In genomic region chr17:28547623-28548416, GRCh38 we compare ENCODE assay signal across 8 cellular contexts. TPM values are rescaled to one million over a fixed set of nuclear protein-coding genes. Genes with fewer than 3 reads are reported as not detected.
A peak's percentile ranks its signal among the peaks of the same experiment; 100 is the strongest.
DNase-seq lines count a peak whose midpoint lies in the region; ATAC-seq and TF ChIP-seq lines count a peak whose summit lies in the region.

No MANE protein-coding gene starts in this region.

- H3K4me3 ChIP-seq in GM23338 (no peak overlapping the region), mesendoderm (ENCODE audit: low read length) (no peak overlapping the region)

- no peak overlapping the region for H3K4me3 Mint-ChIP-seq in GM23338
- no peak overlapping the region for H3K4me3 Mint-ChIP-seq in activated CD8-positive, alpha-beta T cell treated with anti-CD3 and anti-CD28 coated beads for 36 hours
- H3K4me3 Mint-ChIP-seq in effector memory CD8-positive, alpha-beta T cell, result peak overlapping the region; percentile 38 to 45

- no peak overlapping the region for H4K8ac ChIP-seq in mesendoderm (ENCODE audit: low read depth, low read length)

- H2AFZ ChIP-seq in GM23338, result no peak overlapping the region

- WGBS in mesendoderm (ENCODE audit: extremely low coverage, insufficient coverage, low lambda C conversion rate), result no CpG with 5 or more reads among the region's 26 CpGs

- H3K56ac ChIP-seq in mesendoderm (ENCODE audit: low read length), result peak overlapping the region; percentile 20

- H3K9ac ChIP-seq in mesendoderm (ENCODE audit: low read length), result no peak overlapping the region

- H3K36me3 ChIP-seq in GM23338 (ENCODE audit: insufficient read depth) (no peaks in the 10 kb centered on the region), mesendoderm (ENCODE audit: control insufficient read depth, insufficient read depth, low read length) (no peaks in the 10 kb centered on the region)

- TF ChIP-seq CTCF in GM23338 (conservative IDR thresholded peaks at IDR 0.05; ENCODE audit: low read depth in 2 of 2), result peak; percentile 90 to 99
- TF ChIP-seq CTCF in activated CD8-positive, alpha-beta T cell treated with anti-CD3 and anti-CD28 coated beads for 36 hours (IDR thresholded peaks at IDR 0.05), result peak; percentile 93

- CTCF ChIA-PET in activated CD8-positive, alpha-beta T cell treated with anti-CD3 and anti-CD28 coated beads for 36 hours (lab: Charles Lee), result interaction anchor here (0.5 to 4.3 kb wide), 21 partner anchors 7 to 356 kb away, joined by 3 to 31 read pairs (median 7); partner anchors contain the start of genes ALDOC, PIGS, POLDIP2 and SLC46A1

- H3K27me3 Mint-ChIP-seq in GM23338 (ENCODE audit: insufficient read depth, low read depth, poor library complexity), result peaks cover 19% of the 10 kb centered on the region
- no peaks in the 10 kb centered on the region for H3K27me3 Mint-ChIP-seq in activated CD8-positive, alpha-beta T cell treated with anti-CD3 and anti-CD28 coated beads for 36 hours
- no peaks in the 10 kb centered on the region for H3K27me3 Mint-ChIP-seq in effector memory CD8-positive, alpha-beta T cell

- no peak overlapping the region for H4K5ac ChIP-seq in mesendoderm (ENCODE audit: low read length)

- H4K20me1 ChIP-seq in GM23338 (replicated peaks; ENCODE audit: insufficient read depth), result no peaks in the 10 kb centered on the region; the same call in 1 of the 2 replicates

- H3K9me3 Mint-ChIP-seq in GM23338, result no peaks in the 10 kb centered on the region; the same call in 2 of the 3 replicates
- H3K9me3 Mint-ChIP-seq in activated CD8-positive, alpha-beta T cell treated with anti-CD3 and anti-CD28 coated beads for 36 hours, result no peaks in the 10 kb centered on the region
- no peaks in the 10 kb centered on the region for H3K9me3 Mint-ChIP-seq in effector memory CD8-positive, alpha-beta T cell

- no peak overlapping the region for H2BK120ac ChIP-seq in mesendoderm (ENCODE audit: low read depth, low read length)

- no peaks in the 10 kb centered on the region for H3K9me2 ChIP-seq in GM23338 (ENCODE audit: insufficient read depth)

- H3K36me3 Mint-ChIP-seq in GM23338 (ENCODE audit: low read depth), result no peaks in the 10 kb centered on the region; the same call in 2 of the 3 replicates
- peaks cover 3% of the 10 kb centered on the region for H3K36me3 Mint-ChIP-seq in activated CD8-positive, alpha-beta T cell treated with anti-CD3 and anti-CD28 coated beads for 36 hours (ENCODE audit: low read depth)
- H3K36me3 Mint-ChIP-seq in effector memory CD8-positive, alpha-beta T cell (ENCODE audit: insufficient read depth), result peaks cover 3% of the 10 kb centered on the region

- intact Hi-C loops in activated CD8-positive, alpha-beta T cell treated with anti-CD3 and anti-CD28 coated beads for 36 hours (cut with micrococcal nuclease), result no loop called here

- no peak overlapping the region for H2BK5ac ChIP-seq in mesendoderm (ENCODE audit: low read length)

- POLR2A ChIA-PET in activated CD8-positive, alpha-beta T cell treated with anti-CD3 and anti-CD28 coated beads for 36 hours (lab: Charles Lee), result interaction anchor here (0.8 to 1.0 kb wide), 3 partner anchors 9 to 143 kb away, joined by 3 to 7 read pairs (median 5); no protein-coding TSS in a partner anchor

- H3K4me1 ChIP-seq in GM23338 (ENCODE audit: insufficient read depth), result peaks cover 19% of the 10 kb centered on the region
- H3K4me1 ChIP-seq in mesendoderm (ENCODE audit: control insufficient read depth, low read depth, low read length), result peaks cover 6% of the 10 kb centered on the region

- H3K4me2 ChIP-seq in GM23338, result no peak overlapping the region
- no peak overlapping the region for H3K4me2 ChIP-seq in mesendoderm (ENCODE audit: low read length)

- H3K4ac ChIP-seq in mesendoderm (ENCODE audit: low read depth, low read length), result no peak overlapping the region

- peaks cover 6% of the 10 kb centered on the region for H3K79me1 ChIP-seq in mesendoderm (ENCODE audit: low read length)

- no peaks in the 10 kb centered on the region for H3F3A ChIP-seq in GM23338 (replicated peaks; ENCODE audit: low read depth)

- peak; percentile 57 for ATAC-seq in GM23338
- ATAC-seq in activated CD8-positive, alpha-beta T cell treated with anti-CD3 and anti-CD28 coated beads for 36 hours, result peak; percentile 57
- peak; percentile 23 for ATAC-seq in effector memory CD8-positive, alpha-beta T cell (replicated peaks)
- ATAC-seq in HG02870 (IDR thresholded peaks at IDR 0.05; ENCODE audit: unreplicated experiment), result no peak

- no peak overlapping the region for H3K27ac Mint-ChIP-seq in GM23338
- H3K27ac Mint-ChIP-seq in activated CD8-positive, alpha-beta T cell treated with anti-CD3 and anti-CD28 coated beads for 36 hours, result peak overlapping the region; percentile 81
- H3K27ac Mint-ChIP-seq in effector memory CD8-positive, alpha-beta T cell, result peak overlapping the region; percentile 92 to 95

- H2BK15ac ChIP-seq in mesendoderm (replicated peaks; ENCODE audit: low read depth), result no peak overlapping the region

- H3K27ac ChIP-seq in GM23338 (ENCODE audit: low read depth) (no peak overlapping the region), mesendoderm (ENCODE audit: low read depth, low read length) (no peak overlapping the region)

- H2AK5ac ChIP-seq in mesendoderm (ENCODE audit: low read length), result no peak overlapping the region

- DNase-seq in DMS153 (lab: John Stamatoyannopoulos, UW), result peak; percentile 49
- DNase-seq in GM23338 (ENCODE audit: low spot score), result peak; percentile 94
- peak; percentile 74 for DNase-seq in NCI-H69 (lab: John Stamatoyannopoulos, UW)
- DNase-seq in activated CD8-positive, alpha-beta T cell treated with anti-CD3 and anti-CD28 coated beads for 36 hours, result peak; percentile 82
- DNase-seq in effector memory CD8-positive, alpha-beta T cell, result peak; percentile 47 to 53 (median 52)
- DNase-seq in mesendoderm, result peak; percentile 84
- DNase-seq in stimulated activated CD8-positive, alpha-beta memory T cell treated with anti-CD3 and anti-CD28 coated beads, Interleukin-7, amount 100 ng/mL, for 24 hours (ENCODE audit: low read depth), result peak; percentile 42

- H3K23ac ChIP-seq in mesendoderm (ENCODE audit: low read length), result no peak overlapping the region

- H3K4me1 Mint-ChIP-seq in GM23338, result peaks cover 34% of the 10 kb centered on the region
- peaks cover 46% of the 10 kb centered on the region for H3K4me1 Mint-ChIP-seq in activated CD8-positive, alpha-beta T cell treated with anti-CD3 and anti-CD28 coated beads for 36 hours (ENCODE audit: low read depth)
- H3K4me1 Mint-ChIP-seq in effector memory CD8-positive, alpha-beta T cell (ENCODE audit: low read depth in 2 of 2), result peaks cover 46% of the 10 kb centered on the region in 2 donors

- peaks cover 8% of the 10 kb centered on the region for H3K79me2 ChIP-seq in GM23338 (replicated peaks; ENCODE audit: insufficient read depth)
- no peaks in the 10 kb centered on the region for H3K79me2 ChIP-seq in mesendoderm (ENCODE audit: control insufficient read depth, insufficient read depth, low read length)

- H3K18ac ChIP-seq in mesendoderm (ENCODE audit: low read length), result no peak overlapping the region

- H3K27me3 ChIP-seq in GM23338 (ENCODE audit: insufficient read depth) (no peaks in the 10 kb centered on the region), mesendoderm (ENCODE audit: insufficient read depth, low read length, poor library complexity) (no peaks in the 10 kb centered on the region)

RNA-seq across cellular contexts. Expression of gene UNC119, which starts 4.6 kb away (rescaled TPM):
- 78.4 and 93.5 TPM in 2 replicates for total RNA-seq in GM23338 (2014; rRNA removed; shearing (Covaris generic))
- polyA plus RNA-seq in GM23338 (2016; fragmentation: Nextera tagmentation; extraction: Ambion mirVana), result 36.9 and 39.0 TPM in 2 replicates
- total RNA-seq in activated CD8-positive, alpha-beta T cell treated with anti-CD3 and anti-CD28 coated beads for 36 hours, result 10 to 100 TPM; 43.6 to 44.8 TPM
- 33.1 TPM for polyA plus RNA-seq in mesendoderm (2013, experiment 1 of 2)
- 32.1 TPM for polyA plus RNA-seq in mesendoderm (2013, experiment 2 of 2)

RNA-seq across cellular contexts. Expression of gene PIGS, which starts 23.5 kb away (rescaled TPM):
- total RNA-seq in GM23338 (2014; rRNA removed; shearing (Covaris generic)), result 52.1 and 53.2 TPM in 2 replicates
- polyA plus RNA-seq in GM23338 (2016; fragmentation: Nextera tagmentation; extraction: Ambion mirVana), result 15.5 and 16.4 TPM in 2 replicates
- total RNA-seq in activated CD8-positive, alpha-beta T cell treated with anti-CD3 and anti-CD28 coated beads for 36 hours, result 10 to 100 TPM; 33.8 to 36.9 TPM
- 28.0 TPM for polyA plus RNA-seq in mesendoderm (2013, experiment 1 of 2)
- 28.6 TPM for polyA plus RNA-seq in mesendoderm (2013, experiment 2 of 2)

RNA-seq across cellular contexts. Expression of gene ALDOC, which starts 28.9 kb away (rescaled TPM):
- total RNA-seq in GM23338 (2014; rRNA removed; shearing (Covaris generic)), result 157 and 183 TPM in 2 replicates
- polyA plus RNA-seq in GM23338 (2016; fragmentation: Nextera tagmentation; extraction: Ambion mirVana), result 33.3 and 33.5 TPM in 2 replicates
- 100 to 1,000 TPM; 142 to 146 TPM for total RNA-seq in activated CD8-positive, alpha-beta T cell treated with anti-CD3 and anti-CD28 coated beads for 36 hours
- 26.6 TPM for polyA plus RNA-seq in mesendoderm (2013, experiment 1 of 2)
- 27.3 TPM for polyA plus RNA-seq in mesendoderm (2013, experiment 2 of 2)

RNA-seq across cellular contexts. Expression of gene FOXN1, which starts 41.7 kb away (rescaled TPM):
- not detected in 2 replicates for total RNA-seq in GM23338 (2014; rRNA removed; shearing (Covaris generic))
- polyA plus RNA-seq in GM23338 (2016; fragmentation: Nextera tagmentation; extraction: Ambion mirVana), result not detected in 2 replicates
- not detected for total RNA-seq in activated CD8-positive, alpha-beta T cell treated with anti-CD3 and anti-CD28 coated beads for 36 hours
- polyA plus RNA-seq in mesendoderm (2013, experiment 1 of 2), result not detected
- polyA plus RNA-seq in mesendoderm (2013, experiment 2 of 2), result not detected

RNA-seq across cellular contexts. Expression of gene SPAG5, which starts 51.0 kb away (rescaled TPM):
- total RNA-seq in GM23338 (2014; rRNA removed; shearing (Covaris generic)), result 87.3 and 99.6 TPM in 2 replicates
- 99.3 and 104 TPM in 2 replicates for polyA plus RNA-seq in GM23338 (2016; fragmentation: Nextera tagmentation; extraction: Ambion mirVana)
- 100 to 1,000 TPM; 140 to 141 TPM for total RNA-seq in activated CD8-positive, alpha-beta T cell treated with anti-CD3 and anti-CD28 coated beads for 36 hours
- 103 TPM for polyA plus RNA-seq in mesendoderm (2013, experiment 1 of 2)
- 98.5 TPM for polyA plus RNA-seq in mesendoderm (2013, experiment 2 of 2)

Comparison
In these comparisons a context has a peak if more than half of its experiments do, and no peak if none do; other contexts are left out.
1. DNase-seq: peak in every context shown above with its lines; median percentile 94 in GM23338; 84 in mesendoderm; 82 in activated CD8-positive, alpha-beta T cell treated with anti-CD3 and anti-CD28 coated beads for 36 hours; 74 in NCI-H69; 52 in effector memory CD8-positive, alpha-beta T cell; 49 in DMS153; 42 in stimulated activated CD8-positive, alpha-beta memory T cell treated with anti-CD3 and anti-CD28 coated beads, Interleukin-7, amount 100 ng/mL, for 24 hours.
2. H3K4me3 Mint-ChIP-seq: peak in effector memory CD8-positive, alpha-beta T cell (2 of 2); none in GM23338 (single experiment) and activated CD8-positive, alpha-beta T cell treated with anti-CD3 and anti-CD28 coated beads for 36 hours (single experiment).